ENCODE assay signal across 9 cellular contexts in the genomic region with DNA sequence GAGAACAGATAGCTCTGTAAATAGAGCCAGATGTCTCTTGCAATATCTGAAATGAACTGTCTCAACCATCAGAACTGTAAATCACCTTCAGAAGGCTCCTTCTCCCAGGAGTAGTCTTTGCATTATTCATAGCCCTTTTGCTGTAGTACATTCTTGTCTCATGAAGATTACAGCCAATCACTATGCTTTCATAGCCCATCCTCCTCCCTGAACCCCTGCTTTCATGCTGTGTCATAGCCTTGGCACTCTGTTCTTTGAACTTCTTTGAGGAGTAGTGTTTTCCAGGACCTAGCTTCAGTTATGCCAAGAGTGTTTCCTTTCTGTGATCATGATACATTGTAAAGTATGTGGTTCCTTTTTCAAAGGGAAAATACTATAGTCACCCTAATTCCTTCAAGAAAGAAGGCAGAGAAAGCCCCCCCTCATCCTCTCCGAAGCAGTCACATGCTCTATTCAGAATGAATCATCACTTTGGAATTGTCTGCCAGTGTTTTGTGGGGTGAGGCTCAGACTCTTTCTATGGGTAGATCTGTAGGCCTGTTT.
DNase-seq lines count a peak whose midpoint lies in the region; ATAC-seq, FAIRE-seq and TF ChIP-seq lines count a peak whose summit lies in the region.
"Had no signal": no experiment of that assay in that cellular context is flagged by ENCODE, and none has a peak within 500 bp of the region (broad histone marks: within the 10 kb centered on the region; RNA-seq: fewer than 3 reads in every experiment).

No MANE protein-coding gene starts in this region.

- H3K4me2 ChIP-seq in endothelial cell of umbilical vein (ENCODE audit: insufficient read depth, low read length) = peak overlapping the region; percentile 52

- H2AFZ ChIP-seq in endothelial cell of umbilical vein (ENCODE audit: low read depth, low read length) (peak overlapping the region; percentile 97), neuron (ENCODE audit: low read depth, low read length) (peak overlapping the region; percentile 52)

- no peaks in the 10 kb centered on the region for H3K36me3 ChIP-seq in BJ (ENCODE audit: control insufficient read depth, insufficient read depth, low read length)
- H3K36me3 ChIP-seq in endothelial cell of umbilical vein (ENCODE audit: control insufficient read depth in 2 of 2, extremely low read depth in 1 of 2, insufficient read depth in 2 of 2, low read length in 2 of 2) = no peaks in the 10 kb centered on the region
- no peaks in the 10 kb centered on the region for H3K36me3 ChIP-seq in neuron (ENCODE audit: insufficient read depth, low read length)

- TF ChIP-seq CTCF in BJ (IDR thresholded peaks at IDR 0.05; ENCODE audit: insufficient read depth, low read depth, low read length) (no peak), endothelial cell of umbilical vein (IDR thresholded peaks at IDR 0.05; ENCODE audit: extremely low read depth in 1 of 2, insufficient read depth in 1 of 2, low read depth in 1 of 2, low read length in 2 of 2) (no peak)

- no peaks in the 10 kb centered on the region for H3K9me1 ChIP-seq in endothelial cell of umbilical vein (replicated peaks; ENCODE audit: control insufficient read depth, extremely low read depth, insufficient read depth, low read length)

- H4K20me1 ChIP-seq in endothelial cell of umbilical vein (replicated peaks; ENCODE audit: control insufficient read depth, extremely low read depth, insufficient read depth, low read length) = no peaks in the 10 kb centered on the region

- no peaks in the 10 kb centered on the region for H3K4me1 Mint-ChIP-seq in activated T-cell treated with anti-CD3 and anti-CD28 coated beads, Interleukin-2, amount 50 U/mL, for 72 hours (ENCODE audit: low read depth)
- H3K4me1 Mint-ChIP-seq in activated naive CD8-positive, alpha-beta T cell treated with anti-CD3 and anti-CD28 coated beads, Interleukin-2, amount 50 U/mL, for 24 hours = peaks cover 4% of the 10 kb centered on the region

- no peak for TF ChIP-seq POLR2A in endothelial cell of umbilical vein (IDR thresholded peaks at IDR 0.05; ENCODE audit: low read depth, low read length)

- H3K36me3 Mint-ChIP-seq in activated T-cell treated with anti-CD3 and anti-CD28 coated beads, Interleukin-2, amount 50 U/mL, for 72 hours (ENCODE audit: insufficient read depth in 2 of 2) = no peaks in the 10 kb centered on the region
- no peaks in the 10 kb centered on the region for H3K36me3 Mint-ChIP-seq in activated naive CD8-positive, alpha-beta T cell treated with anti-CD3 and anti-CD28 coated beads, Interleukin-2, amount 50 U/mL, for 24 hours (ENCODE audit: low read depth)

- peak; percentile 86 for DNase-seq in BJ (ENCODE audit: low read depth)
- peak; percentile 61 for DNase-seq in NCI-H446 treated with DMSO at 0.1 percent for 48 hours (lab: John Stamatoyannopoulos, UW)
- DNase-seq in endothelial cell of umbilical vein (ENCODE audit: low read depth, low spot score) = peak; percentile 92
- no peak for DNase-seq in activated T-cell treated with anti-CD3 and anti-CD28 coated beads, Interleukin-2, amount 50 U/mL, for 72 hours
- DNase-seq in activated naive CD8-positive, alpha-beta T cell treated with anti-CD3 and anti-CD28 coated beads, Interleukin-2, amount 50 U/mL, for 24 hours = no peak
- DNase-seq in NCI-H345 treated with DMSO at 0.1 percent for 48 hours (lab: John Stamatoyannopoulos, UW; ENCODE audit: unreplicated experiment) = no peak
- DNase-seq in GM19239 (ENCODE audit: insufficient read length, low spot score) = no peak
- DNase-seq: NCI-H510A treated with DMSO at 0.1 percent for 48 hours had no signal

- H3K9ac ChIP-seq in endothelial cell of umbilical vein (replicated peaks; ENCODE audit: extremely low read depth, insufficient read depth, low read length) = peak overlapping the region; percentile 47

- H3K9me3 Mint-ChIP-seq in activated T-cell treated with anti-CD3 and anti-CD28 coated beads, Interleukin-2, amount 50 U/mL, for 72 hours = no peaks in the 10 kb centered on the region
- H3K9me3 Mint-ChIP-seq in activated naive CD8-positive, alpha-beta T cell treated with anti-CD3 and anti-CD28 coated beads, Interleukin-2, amount 50 U/mL, for 24 hours = no peaks in the 10 kb centered on the region

- no TSS peak for BruUV-seq in endothelial cell of umbilical vein (replicated peaks; lab: Mats Ljungman, UMichigan)

- no peak overlapping the region for H3K4me3 ChIP-seq in BJ (ENCODE audit: low read depth, low read length)
- peak overlapping the region in 1 of 3 experiments; percentile 12 for H3K4me3 ChIP-seq in endothelial cell of umbilical vein (replicated peaks in 1 of 3; ENCODE audit: insufficient read depth in 1 of 3, low read depth in 1 of 3, low read length in 3 of 3)
- peak overlapping the region; percentile 18 for H3K4me3 ChIP-seq in neuron (ENCODE audit: low read length)

- dilution Hi-C loops in endothelial cell of umbilical vein (cut with MboI; ENCODE audit: extremely low pct_ligation_motif_present, low sequenced_read_pairs) = no loop called here

- FAIRE-seq in endothelial cell of umbilical vein (lab: Jason Lieb, UNC) = peak; percentile 97
- FAIRE-seq in GM19239 (lab: Jason Lieb, UNC) = no peak

- CTCF ChIA-PET in BJ (lab: Yijun Ruan, JAX) (interaction anchor here (0.8 to 1.4 kb wide), 3 partner anchors 16 to 413 kb away, joined by 3 to 5 read pairs (median 3); no protein-coding TSS in a partner anchor), endothelial cell of umbilical vein (lab: Charles Lee) (interaction anchor here (1.0 to 1.3 kb wide), 3 partner anchors 77 to 413 kb away, joined by 4 read pairs; no protein-coding TSS in a partner anchor)

- H3K27me3 Mint-ChIP-seq in activated T-cell treated with anti-CD3 and anti-CD28 coated beads, Interleukin-2, amount 50 U/mL, for 72 hours (ENCODE audit: low read depth) = no peaks in the 10 kb centered on the region
- H3K27me3 Mint-ChIP-seq in activated naive CD8-positive, alpha-beta T cell treated with anti-CD3 and anti-CD28 coated beads, Interleukin-2, amount 50 U/mL, for 24 hours = peaks cover 2% of the 10 kb centered on the region

- H3K27ac ChIP-seq in endothelial cell of umbilical vein (ENCODE audit: insufficient read depth, low read depth, low read length) = peak overlapping the region; percentile 96

- ATAC-seq in activated T-cell treated with anti-CD3 and anti-CD28 coated beads, Interleukin-2, amount 50 U/mL, for 72 hours (replicated peaks in 1 of 2) = no peak
- no peak for ATAC-seq in activated naive CD8-positive, alpha-beta T cell treated with anti-CD3 and anti-CD28 coated beads, Interleukin-2, amount 50 U/mL, for 24 hours

- no peaks in the 10 kb centered on the region for H3K27me3 ChIP-seq in BJ (ENCODE audit: control insufficient read depth, insufficient read depth, low read length)
- H3K27me3 ChIP-seq in endothelial cell of umbilical vein (ENCODE audit: control insufficient read depth in 2 of 2, insufficient read depth in 2 of 2, low read length in 2 of 2) = no peaks in the 10 kb centered on the region
- H3K27me3 ChIP-seq in neuron (ENCODE audit: insufficient read depth, low read length) = no peaks in the 10 kb centered on the region

- intact Hi-C loops in endothelial cell of umbilical vein (cut with micrococcal nuclease) = loop anchor here (1.0 kb wide), 2 partner anchors 68 to 78 kb away; no protein-coding TSS in a partner anchor

- no peak overlapping the region for H3K4me3 Mint-ChIP-seq in activated T-cell treated with anti-CD3 and anti-CD28 coated beads, Interleukin-2, amount 50 U/mL, for 72 hours
- H3K4me3 Mint-ChIP-seq in activated naive CD8-positive, alpha-beta T cell treated with anti-CD3 and anti-CD28 coated beads, Interleukin-2, amount 50 U/mL, for 24 hours = no peak overlapping the region

- H3K27ac Mint-ChIP-seq in activated T-cell treated with anti-CD3 and anti-CD28 coated beads, Interleukin-2, amount 50 U/mL, for 72 hours = no peak overlapping the region
- H3K27ac Mint-ChIP-seq in activated naive CD8-positive, alpha-beta T cell treated with anti-CD3 and anti-CD28 coated beads, Interleukin-2, amount 50 U/mL, for 24 hours = no peak overlapping the region

- POLR2A ChIA-PET in BJ (lab: Charles Lee) = interaction anchor here (0.6 to 1.1 kb wide), 5 partner anchors 33 to 352 kb away, joined by 3 to 9 read pairs (median 4); no protein-coding TSS in a partner anchor
- POLR2A ChIA-PET in endothelial cell of umbilical vein (lab: Charles Lee) = no interaction called here

- no peaks in the 10 kb centered on the region for H3K9me3 ChIP-seq in endothelial cell of umbilical vein (replicated peaks; ENCODE audit: control insufficient read depth, insufficient read depth, low read length)
- no peaks in the 10 kb centered on the region for H3K9me3 ChIP-seq in neuron (ENCODE audit: low read length)

- peaks cover 18% of the 10 kb centered on the region for H3K4me1 ChIP-seq in endothelial cell of umbilical vein (ENCODE audit: control insufficient read depth, extremely low read depth, insufficient read depth, low read length)
- H3K4me1 ChIP-seq in neuron (ENCODE audit: insufficient read depth, low read length) = peaks cover 36% of the 10 kb centered on the region

- H3K79me2 ChIP-seq in endothelial cell of umbilical vein (ENCODE audit: control insufficient read depth, insufficient read depth, low read length) = no peaks in the 10 kb centered on the region

TF ChIP-seq in endothelial cell of umbilical vein, 7 proteins besides CTCF, POLR2A, EP300 and RAD21:
- TF ChIP-seq GATA2 (IDR thresholded peaks at IDR 0.05; ENCODE audit: insufficient read depth, insufficient read length, low read depth, low read length) (no peak), FOS (IDR thresholded peaks at IDR 0.05; ENCODE audit: borderline replicate concordance, insufficient read depth, low read length) (peak; percentile 89), POLR2AphosphoS5 (IDR thresholded peaks at IDR 0.05; ENCODE audit: insufficient read depth, low read depth, low read length) (no peak), JUN (IDR thresholded peaks at IDR 0.05; ENCODE audit: borderline replicate concordance, insufficient read depth, insufficient read length, low read depth) (peak; percentile 78)
TF ChIP-seq in endothelial cell of umbilical vein: peak in this region for 2.

Comparison
In these comparisons a context has a peak if more than half of its experiments do, and no peak if none do; other contexts are left out.
1. DNase-seq: peak in BJ (single experiment), NCI-H446 treated with DMSO at 0.1 percent for 48 hours (single experiment) and endothelial cell of umbilical vein (single experiment); none in activated T-cell treated with anti-CD3 and anti-CD28 coated beads, Interleukin-2, amount 50 U/mL, for 72 hours (0 of 2), activated naive CD8-positive, alpha-beta T cell treated with anti-CD3 and anti-CD28 coated beads, Interleukin-2, amount 50 U/mL, for 24 hours (single experiment), NCI-H345 treated with DMSO at 0.1 percent for 48 hours (single experiment) and GM19239 (single experiment).